ENCODE assay signal across 1 cellular context in the genomic region with DNA sequence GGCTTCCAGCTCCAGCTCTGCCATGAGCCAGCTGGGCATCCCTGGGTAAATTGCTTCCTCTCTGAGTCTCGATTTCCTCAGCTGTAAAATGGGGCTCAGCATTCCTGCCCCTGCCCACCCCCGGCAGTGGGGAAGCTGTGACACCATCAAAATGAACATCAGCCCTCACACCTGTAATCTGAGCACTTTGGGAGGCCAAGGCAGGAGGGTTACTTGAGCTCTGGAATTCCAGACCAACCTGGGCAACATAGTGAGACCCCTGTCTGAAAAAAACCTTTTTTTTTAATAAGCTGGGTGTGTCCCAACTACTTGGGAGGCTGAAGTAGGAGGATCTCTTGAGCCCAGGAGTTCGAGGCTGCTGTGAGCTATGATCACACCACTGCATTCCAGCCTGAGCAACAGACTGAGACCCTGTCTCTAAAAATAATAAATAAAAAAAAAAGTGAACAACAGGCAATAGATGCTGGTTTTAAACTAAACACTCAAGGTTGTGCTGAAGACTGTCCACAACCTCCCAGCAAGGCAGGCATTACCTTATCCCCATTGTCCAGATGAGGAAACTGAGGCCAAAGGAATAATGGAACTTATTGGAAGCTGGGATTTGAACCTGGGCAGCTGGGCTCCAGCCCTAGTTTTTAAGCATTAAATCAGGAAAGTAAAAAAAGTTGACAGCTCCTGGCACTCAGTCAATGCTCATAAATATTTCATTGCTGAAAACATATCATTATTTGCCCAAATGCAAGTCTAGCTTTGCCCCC.
TF ChIP-seq lines count a peak whose summit lies in the region.

No MANE protein-coding gene starts in this region.

TF ChIP-seq in HepG2, 621 proteins besides CTCF, POLR2A, EP300 and RAD21:
- no peak for TF ChIP-seq KLF9 (CRISPR knock-in tag; IDR thresholded peaks at IDR 0.05; ENCODE audit: low read depth)
- TF ChIP-seq ZNF121 (CRISPR knock-in tag; IDR thresholded peaks at IDR 0.05), result peak; percentile 68; the same call in 1 of the 2 replicates
- TF ChIP-seq, protein P1, sequence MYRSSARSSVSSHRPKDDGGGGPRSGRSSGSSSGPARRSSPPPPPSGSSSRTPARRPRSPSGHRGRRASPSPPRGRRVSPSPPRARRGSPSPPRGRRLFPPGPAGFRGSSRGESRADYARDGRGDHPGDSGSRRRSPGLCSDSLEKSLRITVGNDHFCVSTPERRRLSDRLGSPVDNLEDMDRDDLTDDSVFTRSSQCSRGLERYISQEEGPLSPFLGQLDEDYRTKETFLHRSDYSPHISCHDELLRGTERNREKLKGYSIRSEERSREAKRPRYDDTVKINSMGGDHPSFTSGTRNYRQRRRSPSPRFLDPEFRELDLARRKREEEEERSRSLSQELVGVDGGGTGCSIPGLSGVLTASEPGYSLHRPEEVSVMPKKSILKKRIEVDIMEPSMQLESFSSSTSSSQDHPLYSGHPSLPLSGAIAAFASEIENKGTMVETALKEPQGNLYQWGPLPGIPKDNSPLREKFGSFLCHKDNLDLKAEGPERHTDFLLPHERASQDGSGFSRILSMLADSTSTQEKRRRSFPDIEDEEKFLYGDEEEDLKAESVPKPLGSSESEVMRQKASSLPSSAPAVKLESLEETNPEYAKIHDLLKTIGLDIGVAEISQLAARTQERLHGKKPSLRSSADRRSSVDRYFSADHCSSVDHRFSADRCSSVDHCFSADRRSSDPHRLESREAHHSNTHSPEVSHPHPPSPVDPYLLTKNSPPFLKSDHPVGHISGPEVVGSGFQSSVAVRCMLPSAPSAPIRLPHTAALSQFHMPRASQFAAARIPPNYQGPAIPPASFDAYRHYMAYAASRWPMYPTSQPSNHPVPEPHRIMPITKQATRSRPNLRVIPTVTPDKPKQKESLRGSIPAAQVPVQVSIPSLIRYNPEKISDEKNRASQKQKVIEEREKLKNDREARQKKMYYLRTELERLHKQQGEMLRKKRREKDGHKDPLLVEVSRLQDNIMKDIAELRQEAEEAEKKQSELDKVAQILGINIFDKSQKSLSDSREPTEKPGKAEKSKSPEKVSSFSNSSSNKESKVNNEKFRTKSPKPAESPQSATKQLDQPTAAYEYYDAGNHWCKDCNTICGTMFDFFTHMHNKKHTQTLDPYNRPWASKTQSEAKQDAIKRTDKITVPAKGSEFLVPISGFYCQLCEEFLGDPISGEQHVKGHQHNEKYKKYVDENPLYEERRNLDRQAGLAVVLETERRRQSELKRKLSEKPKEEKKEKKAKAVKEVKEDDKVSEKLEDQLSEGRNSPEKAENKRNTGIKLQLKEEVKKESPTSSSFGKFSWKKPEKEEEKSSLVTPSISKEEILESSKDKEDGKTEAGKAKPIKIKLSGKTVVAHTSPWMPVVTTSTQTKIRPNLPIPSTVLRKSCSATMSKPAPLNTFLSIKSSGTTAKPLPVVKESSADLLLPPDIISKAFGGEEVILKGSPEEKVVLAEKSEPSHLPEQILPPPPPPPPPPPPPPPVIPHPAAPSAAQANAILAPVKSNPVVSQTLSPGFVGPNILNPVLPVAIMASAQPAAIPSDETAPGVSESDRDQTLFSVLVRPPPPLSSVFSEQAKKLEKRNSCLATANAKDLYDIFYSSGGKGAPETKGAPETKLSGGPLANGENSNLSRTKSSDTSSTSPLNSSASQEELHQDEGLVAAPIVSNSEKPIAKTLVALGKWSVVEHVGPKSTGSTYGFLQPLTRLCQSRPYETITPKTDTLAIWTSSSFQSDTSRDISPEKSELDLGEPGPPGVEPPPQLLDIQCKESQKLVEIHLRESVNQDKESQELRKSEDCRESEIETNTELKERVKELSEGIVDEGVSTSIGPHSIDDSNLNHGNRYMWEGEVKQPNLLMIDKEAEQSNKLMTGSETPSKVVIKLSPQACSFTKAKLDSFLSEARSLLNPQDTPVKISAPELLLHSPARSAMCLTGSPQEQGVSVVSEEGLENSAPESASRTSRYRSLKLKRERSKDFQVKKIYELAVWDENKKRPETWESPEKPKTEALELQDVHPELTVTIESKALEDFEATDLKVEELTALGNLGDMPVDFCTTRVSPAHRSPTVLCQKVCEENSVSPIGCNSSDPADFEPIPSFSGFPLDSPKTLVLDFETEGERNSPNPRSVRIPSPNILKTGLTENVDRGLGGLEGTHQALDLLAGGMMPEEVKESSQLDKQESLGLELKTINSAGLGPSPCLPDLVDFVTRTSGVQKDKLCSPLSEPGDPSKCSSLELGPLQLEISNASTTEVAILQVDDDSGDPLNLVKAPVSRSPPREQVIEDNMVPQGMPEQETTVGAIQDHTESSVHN (CRISPR knock-in tag; IDR thresholded peaks at IDR 0.05), result no peak
- TF ChIP-seq, protein P2, sequence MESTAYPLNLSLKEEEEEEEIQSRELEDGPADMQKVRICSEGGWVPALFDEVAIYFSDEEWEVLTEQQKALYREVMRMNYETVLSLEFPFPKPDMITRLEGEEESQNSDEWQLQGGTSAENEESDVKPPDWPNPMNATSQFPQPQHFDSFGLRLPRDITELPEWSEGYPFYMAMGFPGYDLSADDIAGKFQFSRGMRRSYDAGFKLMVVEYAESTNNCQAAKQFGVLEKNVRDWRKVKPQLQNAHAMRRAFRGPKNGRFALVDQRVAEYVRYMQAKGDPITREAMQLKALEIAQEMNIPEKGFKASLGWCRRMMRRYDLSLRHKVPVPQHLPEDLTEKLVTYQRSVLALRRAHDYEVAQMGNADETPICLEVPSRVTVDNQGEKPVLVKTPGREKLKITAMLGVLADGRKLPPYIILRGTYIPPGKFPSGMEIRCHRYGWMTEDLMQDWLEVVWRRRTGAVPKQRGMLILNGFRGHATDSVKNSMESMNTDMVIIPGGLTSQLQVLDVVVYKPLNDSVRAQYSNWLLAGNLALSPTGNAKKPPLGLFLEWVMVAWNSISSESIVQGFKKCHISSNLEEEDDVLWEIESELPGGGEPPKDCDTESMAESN (CRISPR knock-in tag; conservative IDR thresholded peaks at IDR 0.05), result no peak
- peak; percentile 71 for TF ChIP-seq ZNF629 (CRISPR knock-in tag; conservative IDR thresholded peaks at IDR 0.05)
- no peak for TF ChIP-seq ZNF180 (CRISPR knock-in tag; IDR thresholded peaks at IDR 0.05; ENCODE audit: borderline replicate concordance, low read depth)
- no peak for TF ChIP-seq ZFP62 (CRISPR knock-in tag; IDR thresholded peaks at IDR 0.05)
- no peak for TF ChIP-seq SALL1 (CRISPR knock-in tag; IDR thresholded peaks at IDR 0.05)
- TF ChIP-seq ZNF451 (CRISPR knock-in tag; IDR thresholded peaks at IDR 0.05), result no peak
- TF ChIP-seq, protein P3, sequence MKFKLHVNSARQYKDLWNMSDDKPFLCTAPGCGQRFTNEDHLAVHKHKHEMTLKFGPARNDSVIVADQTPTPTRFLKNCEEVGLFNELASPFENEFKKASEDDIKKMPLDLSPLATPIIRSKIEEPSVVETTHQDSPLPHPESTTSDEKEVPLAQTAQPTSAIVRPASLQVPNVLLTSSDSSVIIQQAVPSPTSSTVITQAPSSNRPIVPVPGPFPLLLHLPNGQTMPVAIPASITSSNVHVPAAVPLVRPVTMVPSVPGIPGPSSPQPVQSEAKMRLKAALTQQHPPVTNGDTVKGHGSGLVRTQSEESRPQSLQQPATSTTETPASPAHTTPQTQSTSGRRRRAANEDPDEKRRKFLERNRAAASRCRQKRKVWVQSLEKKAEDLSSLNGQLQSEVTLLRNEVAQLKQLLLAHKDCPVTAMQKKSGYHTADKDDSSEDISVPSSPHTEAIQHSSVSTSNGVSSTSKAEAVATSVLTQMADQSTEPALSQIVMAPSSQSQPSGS (CRISPR knock-in tag; IDR thresholded peaks at IDR 0.05), result no peak
